In genomic region chr2:159615187-159615935, GRCh38 we compare ENCODE assay signal across 1 cellular context.
TF ChIP-seq lines count a peak whose summit lies in the region.

No MANE protein-coding gene starts in this region.

TF ChIP-seq in HepG2, 621 proteins besides CTCF, POLR2A, EP300 and RAD21 (continued from another document and continues in another):
- TF ChIP-seq, protein P1, sequence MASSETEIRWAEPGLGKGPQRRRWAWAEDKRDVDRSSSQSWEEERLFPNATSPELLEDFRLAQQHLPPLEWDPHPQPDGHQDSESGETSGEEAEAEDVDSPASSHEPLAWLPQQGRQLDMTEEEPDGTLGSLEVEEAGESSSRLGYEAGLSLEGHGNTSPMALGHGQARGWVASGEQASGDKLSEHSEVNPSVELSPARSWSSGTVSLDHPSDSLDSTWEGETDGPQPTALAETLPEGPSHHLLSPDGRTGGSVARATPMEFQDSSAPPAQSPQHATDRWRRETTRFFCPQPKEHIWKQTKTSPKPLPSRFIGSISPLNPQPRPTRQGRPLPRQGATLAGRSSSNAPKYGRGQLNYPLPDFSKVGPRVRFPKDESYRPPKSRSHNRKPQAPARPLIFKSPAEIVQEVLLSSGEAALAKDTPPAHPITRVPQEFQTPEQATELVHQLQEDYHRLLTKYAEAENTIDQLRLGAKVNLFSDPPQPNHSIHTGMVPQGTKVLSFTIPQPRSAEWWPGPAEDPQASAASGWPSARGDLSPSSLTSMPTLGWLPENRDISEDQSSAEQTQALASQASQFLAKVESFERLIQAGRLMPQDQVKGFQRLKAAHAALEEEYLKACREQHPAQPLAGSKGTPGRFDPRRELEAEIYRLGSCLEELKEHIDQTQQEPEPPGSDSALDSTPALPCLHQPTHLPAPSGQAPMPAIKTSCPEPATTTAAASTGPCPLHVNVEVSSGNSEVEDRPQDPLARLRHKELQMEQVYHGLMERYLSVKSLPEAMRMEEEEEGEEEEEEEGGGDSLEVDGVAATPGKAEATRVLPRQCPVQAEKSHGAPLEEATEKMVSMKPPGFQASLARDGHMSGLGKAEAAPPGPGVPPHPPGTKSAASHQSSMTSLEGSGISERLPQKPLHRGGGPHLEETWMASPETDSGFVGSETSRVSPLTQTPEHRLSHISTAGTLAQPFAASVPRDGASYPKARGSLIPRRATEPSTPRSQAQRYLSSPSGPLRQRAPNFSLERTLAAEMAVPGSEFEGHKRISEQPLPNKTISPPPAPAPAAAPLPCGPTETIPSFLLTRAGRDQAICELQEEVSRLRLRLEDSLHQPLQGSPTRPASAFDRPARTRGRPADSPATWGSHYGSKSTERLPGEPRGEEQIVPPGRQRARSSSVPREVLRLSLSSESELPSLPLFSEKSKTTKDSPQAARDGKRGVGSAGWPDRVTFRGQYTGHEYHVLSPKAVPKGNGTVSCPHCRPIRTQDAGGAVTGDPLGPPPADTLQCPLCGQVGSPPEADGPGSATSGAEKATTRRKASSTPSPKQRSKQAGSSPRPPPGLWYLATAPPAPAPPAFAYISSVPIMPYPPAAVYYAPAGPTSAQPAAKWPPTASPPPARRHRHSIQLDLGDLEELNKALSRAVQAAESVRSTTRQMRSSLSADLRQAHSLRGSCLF (CRISPR knock-in tag; IDR thresholded peaks at IDR 0.05; ENCODE audit: borderline replicate concordance), result no peak
- TF ChIP-seq TFAP4 (IDR thresholded peaks at IDR 0.05; ENCODE audit: borderline replicate concordance, low read depth), result no peak
- no peak for TF ChIP-seq NR2F6 (IDR thresholded peaks at IDR 0.05)
- peak; percentile 3; the same call in 1 of the 2 replicates for TF ChIP-seq NR2F6 (CRISPR knock-in tag; IDR thresholded peaks at IDR 0.05)
- TF ChIP-seq, protein P2, sequence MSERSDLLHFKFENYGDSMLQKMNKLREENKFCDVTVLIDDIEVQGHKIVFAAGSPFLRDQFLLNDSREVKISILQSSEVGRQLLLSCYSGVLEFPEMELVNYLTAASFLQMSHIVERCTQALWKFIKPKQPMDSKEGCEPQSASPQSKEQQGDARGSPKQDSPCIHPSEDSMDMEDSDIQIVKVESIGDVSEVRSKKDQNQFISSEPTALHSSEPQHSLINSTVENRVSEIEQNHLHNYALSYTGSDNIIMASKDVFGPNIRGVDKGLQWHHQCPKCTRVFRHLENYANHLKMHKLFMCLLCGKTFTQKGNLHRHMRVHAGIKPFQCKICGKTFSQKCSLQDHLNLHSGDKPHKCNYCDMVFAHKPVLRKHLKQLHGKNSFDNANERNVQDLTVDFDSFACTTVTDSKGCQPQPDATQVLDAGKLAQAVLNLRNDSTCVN (CRISPR knock-in tag; IDR thresholded peaks at IDR 0.05; ENCODE audit: borderline replicate concordance), result peak; percentile 89
- no peak; the same call in 1 of the 2 replicates for TF ChIP-seq MTF2 (CRISPR knock-in tag; IDR thresholded peaks at IDR 0.05; ENCODE audit: borderline replicate concordance)
- TF ChIP-seq, protein P3, sequence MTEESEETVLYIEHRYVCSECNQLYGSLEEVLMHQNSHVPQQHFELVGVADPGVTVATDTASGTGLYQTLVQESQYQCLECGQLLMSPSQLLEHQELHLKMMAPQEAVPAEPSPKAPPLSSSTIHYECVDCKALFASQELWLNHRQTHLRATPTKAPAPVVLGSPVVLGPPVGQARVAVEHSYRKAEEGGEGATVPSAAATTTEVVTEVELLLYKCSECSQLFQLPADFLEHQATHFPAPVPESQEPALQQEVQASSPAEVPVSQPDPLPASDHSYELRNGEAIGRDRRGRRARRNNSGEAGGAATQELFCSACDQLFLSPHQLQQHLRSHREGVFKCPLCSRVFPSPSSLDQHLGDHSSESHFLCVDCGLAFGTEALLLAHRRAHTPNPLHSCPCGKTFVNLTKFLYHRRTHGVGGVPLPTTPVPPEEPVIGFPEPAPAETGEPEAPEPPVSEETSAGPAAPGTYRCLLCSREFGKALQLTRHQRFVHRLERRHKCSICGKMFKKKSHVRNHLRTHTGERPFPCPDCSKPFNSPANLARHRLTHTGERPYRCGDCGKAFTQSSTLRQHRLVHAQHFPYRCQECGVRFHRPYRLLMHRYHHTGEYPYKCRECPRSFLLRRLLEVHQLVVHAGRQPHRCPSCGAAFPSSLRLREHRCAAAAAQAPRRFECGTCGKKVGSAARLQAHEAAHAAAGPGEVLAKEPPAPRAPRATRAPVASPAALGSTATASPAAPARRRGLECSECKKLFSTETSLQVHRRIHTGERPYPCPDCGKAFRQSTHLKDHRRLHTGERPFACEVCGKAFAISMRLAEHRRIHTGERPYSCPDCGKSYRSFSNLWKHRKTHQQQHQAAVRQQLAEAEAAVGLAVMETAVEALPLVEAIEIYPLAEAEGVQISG (CRISPR knock-in tag; IDR thresholded peaks at IDR 0.05), result peak; percentile 69; the same call in 1 of the 2 replicates
- TF ChIP-seq HOXA9 (CRISPR knock-in tag; IDR thresholded peaks at IDR 0.05; ENCODE audit: borderline replicate concordance), result 0 out of 2 replicates have a peak, but pooled peaks have one; percentile 56
- peak; percentile 78 for TF ChIP-seq PAXIP1 (CRISPR knock-in tag; conservative IDR thresholded peaks at IDR 0.05)
- TF ChIP-seq ZNF142 (CRISPR knock-in tag; IDR thresholded peaks at IDR 0.05), result no peak
- peak; percentile 44; the same call in 1 of the 2 replicates for TF ChIP-seq ZNF788 (CRISPR knock-in tag; IDR thresholded peaks at IDR 0.05; ENCODE audit: borderline replicate concordance)
- TF ChIP-seq, protein P4, sequence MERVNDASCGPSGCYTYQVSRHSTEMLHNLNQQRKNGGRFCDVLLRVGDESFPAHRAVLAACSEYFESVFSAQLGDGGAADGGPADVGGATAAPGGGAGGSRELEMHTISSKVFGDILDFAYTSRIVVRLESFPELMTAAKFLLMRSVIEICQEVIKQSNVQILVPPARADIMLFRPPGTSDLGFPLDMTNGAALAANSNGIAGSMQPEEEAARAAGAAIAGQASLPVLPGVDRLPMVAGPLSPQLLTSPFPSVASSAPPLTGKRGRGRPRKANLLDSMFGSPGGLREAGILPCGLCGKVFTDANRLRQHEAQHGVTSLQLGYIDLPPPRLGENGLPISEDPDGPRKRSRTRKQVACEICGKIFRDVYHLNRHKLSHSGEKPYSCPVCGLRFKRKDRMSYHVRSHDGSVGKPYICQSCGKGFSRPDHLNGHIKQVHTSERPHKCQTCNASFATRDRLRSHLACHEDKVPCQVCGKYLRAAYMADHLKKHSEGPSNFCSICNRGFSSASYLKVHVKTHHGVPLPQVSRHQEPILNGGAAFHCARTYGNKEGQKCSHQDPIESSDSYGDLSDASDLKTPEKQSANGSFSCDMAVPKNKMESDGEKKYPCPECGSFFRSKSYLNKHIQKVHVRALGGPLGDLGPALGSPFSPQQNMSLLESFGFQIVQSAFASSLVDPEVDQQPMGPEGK (CRISPR knock-in tag; IDR thresholded peaks at IDR 0.05), result peak; percentile 89
- TF ChIP-seq ZNF18 (CRISPR knock-in tag; IDR thresholded peaks at IDR 0.05; ENCODE audit: insufficient replicate concordance), result peak; percentile 58
- TF ChIP-seq BCL3 (CRISPR knock-in tag; IDR thresholded peaks at IDR 0.05), result 0 out of 2 replicates have a peak, but pooled peaks have one; percentile 75
- no peak for TF ChIP-seq ZNF615 (CRISPR knock-in tag; IDR thresholded peaks at IDR 0.05; ENCODE audit: borderline replicate concordance)
- TF ChIP-seq MYC (CRISPR knock-in tag; IDR thresholded peaks at IDR 0.05; ENCODE audit: borderline replicate concordance), result peak; percentile 47; the same call in 1 of the 2 replicates
- no peak for TF ChIP-seq NFE2 (CRISPR knock-in tag; IDR thresholded peaks at IDR 0.05)
